1 cellular context compared by ENCODE assay signal in genomic region chr10:30542001-30542861, GRCh38.
TF ChIP-seq lines count a peak whose summit lies in the region.

No MANE protein-coding gene starts in this region.

TF ChIP-seq in HepG2, 621 proteins besides CTCF, POLR2A, EP300 and RAD21 (continued from another document and continues in another):
- peak; percentile 81 for TF ChIP-seq PRDM10 (CRISPR knock-in tag; IDR thresholded peaks at IDR 0.05; ENCODE audit: low read depth)
- TF ChIP-seq POLR2AphosphoS2 (IDR thresholded peaks at IDR 0.05; ENCODE audit: low read depth, low read length), result no peak
- 0 out of 2 replicates have a peak, but pooled peaks have one; percentile 73 for TF ChIP-seq ZNF724P (CRISPR knock-in tag; IDR thresholded peaks at IDR 0.05; ENCODE audit: borderline replicate concordance)
- no peak for TF ChIP-seq KLF9 (CRISPR knock-in tag; IDR thresholded peaks at IDR 0.05; ENCODE audit: low read depth)
- TF ChIP-seq RORA (CRISPR knock-in tag; IDR thresholded peaks at IDR 0.05), result peak; percentile 91; the same call in 1 of the 2 replicates
- peak; percentile 42 for TF ChIP-seq ZNF350 (CRISPR knock-in tag; IDR thresholded peaks at IDR 0.05; ENCODE audit: borderline replicate concordance, low read depth)
- no peak for TF ChIP-seq FOXO4 (CRISPR knock-in tag; conservative IDR thresholded peaks at IDR 0.05)
- no peak; the same call in 1 of the 2 replicates for TF ChIP-seq ZNF552 (CRISPR knock-in tag; IDR thresholded peaks at IDR 0.05; ENCODE audit: borderline replicate concordance)
- no peak for TF ChIP-seq SALL2 (CRISPR knock-in tag; IDR thresholded peaks at IDR 0.05)
- peak; percentile 93 for TF ChIP-seq HOXA5 (CRISPR knock-in tag; IDR thresholded peaks at IDR 0.05)
- no peak for TF ChIP-seq TRIM24 (CRISPR knock-in tag; IDR thresholded peaks at IDR 0.05)
- TF ChIP-seq ZNF598 (CRISPR knock-in tag; IDR thresholded peaks at IDR 0.05; ENCODE audit: borderline replicate concordance), result no peak
- TF ChIP-seq GFI1 (CRISPR knock-in tag; IDR thresholded peaks at IDR 0.05; ENCODE audit: borderline replicate concordance), result peak; percentile 85
- no peak for TF ChIP-seq ZNF784 (CRISPR knock-in tag; IDR thresholded peaks at IDR 0.05; ENCODE audit: borderline replicate concordance)
- TF ChIP-seq ZMYM2 (CRISPR knock-in tag; IDR thresholded peaks at IDR 0.05), result peak; percentile 73; the same call in 1 of the 2 replicates
- TF ChIP-seq CAMTA2 (CRISPR knock-in tag; IDR thresholded peaks at IDR 0.05; ENCODE audit: borderline replicate concordance), result no peak
- TF ChIP-seq ZNF691 (CRISPR knock-in tag; IDR thresholded peaks at IDR 0.05; ENCODE audit: borderline replicate concordance, low read depth), result peak; percentile 9; the same call in 1 of the 2 replicates
- no peak; the same call in 1 of the 2 replicates for TF ChIP-seq ZKSCAN8 (CRISPR knock-in tag; IDR thresholded peaks at IDR 0.05; ENCODE audit: borderline replicate concordance)
- TF ChIP-seq SIX1 (CRISPR knock-in tag; IDR thresholded peaks at IDR 0.05; ENCODE audit: borderline replicate concordance), result peak; percentile 96
- peak; percentile 65; the same call in 1 of the 2 replicates for TF ChIP-seq ZMAT3 (CRISPR knock-in tag; conservative IDR thresholded peaks at IDR 0.05)
- no peak for TF ChIP-seq ELK4 (CRISPR knock-in tag; IDR thresholded peaks at IDR 0.05; ENCODE audit: borderline replicate concordance)
- peak; percentile 79; the same call in 1 of the 2 replicates for TF ChIP-seq TOPORS (CRISPR knock-in tag; IDR thresholded peaks at IDR 0.05)
- no peak for TF ChIP-seq YEATS4 (CRISPR knock-in tag; IDR thresholded peaks at IDR 0.05; ENCODE audit: borderline replicate concordance)
- TF ChIP-seq RFXAP (CRISPR knock-in tag; IDR thresholded peaks at IDR 0.05; ENCODE audit: borderline replicate concordance), result no peak
- peak; percentile 93 for TF ChIP-seq TCF7 (IDR thresholded peaks at IDR 0.05; ENCODE audit: low read depth)
- TF ChIP-seq MAFK (conservative IDR thresholded peaks at IDR 0.05 in 1 of 2, IDR thresholded peaks at IDR 0.05 in 1 of 2; ENCODE audit: low read length in 2 of 2), result peak; percentile 72 to 86
- TF ChIP-seq TBP (CRISPR knock-in tag; IDR thresholded peaks at IDR 0.05), result no peak
- TF ChIP-seq ZFX (CRISPR knock-in tag; IDR thresholded peaks at IDR 0.05; ENCODE audit: low read depth), result peak; percentile 33; the same call in 1 of the 2 replicates
- peak; percentile 38; the same call in 1 of the 2 replicates for TF ChIP-seq E2F1 (CRISPR knock-in tag; IDR thresholded peaks at IDR 0.05)
- TF ChIP-seq ZNF550 (CRISPR knock-in tag; IDR thresholded peaks at IDR 0.05; ENCODE audit: borderline replicate concordance), result no peak
- peak; percentile 56; the same call in 1 of the 2 replicates for TF ChIP-seq AKAP8 (CRISPR knock-in tag; IDR thresholded peaks at IDR 0.05)
- no peak for TF ChIP-seq HINFP (CRISPR knock-in tag; IDR thresholded peaks at IDR 0.05; ENCODE audit: low read depth)
- TF ChIP-seq EHMT2 (IDR thresholded peaks at IDR 0.05; ENCODE audit: borderline replicate concordance, low read depth, low read length), result peak; percentile 88; the same call in 1 of the 2 replicates
- no peak for TF ChIP-seq ARHGAP35 (CRISPR knock-in tag; IDR thresholded peaks at IDR 0.05; ENCODE audit: borderline replicate concordance)
- TF ChIP-seq ZHX1 (CRISPR knock-in tag; IDR thresholded peaks at IDR 0.05; ENCODE audit: low read depth), result peak; percentile 67; the same call in 1 of the 2 replicates
- 0 out of 2 replicates have a peak, but pooled peaks have one; percentile 48 for TF ChIP-seq ZFP90 (CRISPR knock-in tag; IDR thresholded peaks at IDR 0.05; ENCODE audit: borderline replicate concordance)
- no peak for TF ChIP-seq ZNF775 (CRISPR knock-in tag; IDR thresholded peaks at IDR 0.05; ENCODE audit: borderline replicate concordance)
- peak; percentile 97 for TF ChIP-seq NCOA2 (CRISPR knock-in tag; IDR thresholded peaks at IDR 0.05)
- peak; percentile 58; the same call in 1 of the 2 replicates for TF ChIP-seq TCF7L2 (IDR thresholded peaks at IDR 0.05; ENCODE audit: low read depth, low read length)
- peak; percentile 76; the same call in 1 of the 2 replicates for TF ChIP-seq ZNF749 (CRISPR knock-in tag; IDR thresholded peaks at IDR 0.05; ENCODE audit: borderline replicate concordance)
- TF ChIP-seq KLF13 (CRISPR knock-in tag; IDR thresholded peaks at IDR 0.05), result no peak
- no peak for TF ChIP-seq PRDM15 (CRISPR knock-in tag; IDR thresholded peaks at IDR 0.05)
- peak; percentile 68; the same call in 1 of the 2 replicates for TF ChIP-seq MAFF (IDR thresholded peaks at IDR 0.05; ENCODE audit: low read depth, low read length)
- 0 out of 2 replicates have a peak, but pooled peaks have one; percentile 12 for TF ChIP-seq DNMT3B (CRISPR knock-in tag; conservative IDR thresholded peaks at IDR 0.05)
- no peak for TF ChIP-seq ZNF263 (CRISPR knock-in tag; IDR thresholded peaks at IDR 0.05)
- TF ChIP-seq CHCHD3 (CRISPR knock-in tag; IDR thresholded peaks at IDR 0.05), result no peak
- TF ChIP-seq KDM5A (IDR thresholded peaks at IDR 0.05; ENCODE audit: borderline replicate concordance, low read length), result no peak
- TF ChIP-seq ISX (CRISPR knock-in tag; conservative IDR thresholded peaks at IDR 0.05), result no peak
- peak; percentile 95 for TF ChIP-seq ONECUT2 (CRISPR knock-in tag; IDR thresholded peaks at IDR 0.05)
- peak; percentile 24; the same call in 1 of the 2 replicates for TF ChIP-seq BORCS8-MEF2B (CRISPR knock-in tag; IDR thresholded peaks at IDR 0.05)
